ENCODE assay signal across 10 cellular contexts in genomic region chr21:42527489-42528158, GRCh38. TPM values are rescaled to one million over a fixed set of nuclear protein-coding genes. Genes with fewer than 3 reads are reported as not detected.
A peak's percentile ranks its signal among the peaks of the same experiment; 100 is the strongest.
DNase-seq lines count a peak whose midpoint lies in the region; ATAC-seq and TF ChIP-seq lines count a peak whose summit lies in the region.
"Had no signal": no experiment of that assay in that cellular context is flagged by ENCODE, and none has a peak within 500 bp of the region (broad histone marks: within the 10 kb centered on the region; RNA-seq: fewer than 3 reads in every experiment).

No MANE protein-coding gene starts in this region.

- ATAC-seq in HG03378 (IDR thresholded peaks at IDR 0.05; ENCODE audit: unreplicated experiment) (peak; percentile 31), GM18520 (IDR thresholded peaks at IDR 0.05; ENCODE audit: unreplicated experiment) (no peak)

- TF ChIP-seq POLR2A in uterus (IDR thresholded peaks at IDR 0.05) = no peak

- 88% methylated on average over 13 of the region's 13 CpGs for WGBS in mesenchymal stem cell

- no peak overlapping the region for H3K4ac ChIP-seq in mesenchymal stem cell (ENCODE audit: low read depth in 1 of 2, low read length in 2 of 2)

- no peak overlapping the region for H2BK5ac ChIP-seq in mesenchymal stem cell (ENCODE audit: low read depth, low read length, poor library complexity, severe bottlenecking)

- no peak overlapping the region for H3K23ac ChIP-seq in mesenchymal stem cell (ENCODE audit: low read length in 2 of 2)

- H3K27me3 Mint-ChIP-seq in mesothelial cell of epicardium (ENCODE audit: low read depth) = no peaks in the 10 kb centered on the region

- no peaks in the 10 kb centered on the region for H3K9me3 Mint-ChIP-seq in mesothelial cell of epicardium

- no peak overlapping the region for H3K14ac ChIP-seq in mesenchymal stem cell (ENCODE audit: low read length in 2 of 2)

- H2BK15ac ChIP-seq in mesenchymal stem cell (ENCODE audit: low read depth, poor library complexity, severe bottlenecking) = no peak overlapping the region

- peak overlapping the region; percentile 81 for H2AK5ac ChIP-seq in mesenchymal stem cell (ENCODE audit: low read length, severe bottlenecking)

- peak; percentile 53 for DNase-seq in activated T-cell treated with anti-CD3 and anti-CD28 coated beads, Interleukin-2, amount 50 U/mL, for 1 hour
- DNase-seq in mesenchymal stem cell (peak; percentile 12), uterus (no peak), mesothelial cell of epicardium (ENCODE audit: low spot score in 2 of 2, unreplicated experiment in 2 of 2) (no peak)
- DNase-seq in activated CD4-positive, CD25-positive, alpha-beta regulatory T cell (lab: John Stamatoyannopoulos, UW) = no peak

- peak overlapping the region; percentile 40; the same call in 1 of the 2 replicates for H3K4me3 ChIP-seq in GM08714 (ENCODE audit: low read length)
- no peak overlapping the region for H3K4me3 ChIP-seq in mesenchymal stem cell (ENCODE audit: insufficient read depth in 1 of 2, low read depth in 1 of 2, low read length in 2 of 2)
- no peak overlapping the region for H3K4me3 ChIP-seq in uterus
- H3K4me3 ChIP-seq: cardiac muscle cell had no signal

- no peak overlapping the region for H3K18ac ChIP-seq in mesenchymal stem cell (ENCODE audit: low read depth in 1 of 2, low read length in 2 of 2)

- no peak overlapping the region for H3K4me3 Mint-ChIP-seq in mesothelial cell of epicardium

- peaks cover 26% of the 10 kb centered on the region for H3K79me1 ChIP-seq in mesenchymal stem cell (replicated peaks; ENCODE audit: low read length, poor library complexity, severe bottlenecking)

- TF ChIP-seq CTCF in uterus (IDR thresholded peaks at IDR 0.05) = no peak
- TF ChIP-seq CTCF in mesothelial cell of epicardium (IDR thresholded peaks at IDR 0.05; ENCODE audit: unreplicated experiment) = no peak

- H3K4me1 ChIP-seq in mesenchymal stem cell (ENCODE audit: control insufficient read depth, insufficient read depth, low read depth, low read length) = peaks cover 29% of the 10 kb centered on the region
- peaks cover 0 to 6% of the 10 kb centered on the region in 2 donors for H3K4me1 ChIP-seq in uterus

- H4K91ac ChIP-seq in mesenchymal stem cell (ENCODE audit: low read length) = no peak overlapping the region

- no peak overlapping the region for H2AFZ ChIP-seq in mesenchymal stem cell (ENCODE audit: low read depth, low read length)

- H2BK12ac ChIP-seq in mesenchymal stem cell (ENCODE audit: low read length in 2 of 2) = no peak overlapping the region

- H3K4me2 ChIP-seq in mesenchymal stem cell (ENCODE audit: low read length, poor library complexity, severe bottlenecking) = no peak overlapping the region

- H3K4me1 Mint-ChIP-seq in mesothelial cell of epicardium = peaks cover 26% of the 10 kb centered on the region

- peaks cover 0 to 45% of the 10 kb centered on the region in 2 experiments for H3K36me3 ChIP-seq in mesenchymal stem cell (ENCODE audit: control insufficient read depth in 1 of 2, insufficient read depth in 2 of 2, low read depth in 1 of 2, low read length in 2 of 2)
- no peaks in the 10 kb centered on the region for H3K36me3 ChIP-seq in uterus
- H3K36me3 ChIP-seq: cardiac muscle cell had no signal

- H3K27ac ChIP-seq in mesenchymal stem cell (ENCODE audit: low read length, poor library complexity, severe bottlenecking) (no peak overlapping the region), uterus (peak overlapping the region; percentile 35 to 67)
- H3K27ac ChIP-seq: cardiac muscle cell had no signal

- no peaks in the 10 kb centered on the region for H3K9me3 ChIP-seq in mesenchymal stem cell (ENCODE audit: control insufficient read depth, low read length)
- H3K9me3 ChIP-seq in uterus = no peaks in the 10 kb centered on the region

- H3K27ac Mint-ChIP-seq in mesothelial cell of epicardium = no peak overlapping the region

- intact Hi-C loops in uterus (cut with DNase I; ENCODE audit: low total_unique reads) = no loop called here

- H3K36me3 Mint-ChIP-seq in mesothelial cell of epicardium = no peaks in the 10 kb centered on the region

- H3K27me3 ChIP-seq in mesenchymal stem cell (ENCODE audit: control insufficient read depth in 1 of 2, insufficient read depth in 1 of 2, low read length in 2 of 2) (no peaks in the 10 kb centered on the region), uterus (no peaks in the 10 kb centered on the region)
- H3K27me3 ChIP-seq: cardiac muscle cell had no signal

- no peak overlapping the region for H2BK120ac ChIP-seq in mesenchymal stem cell (ENCODE audit: low read depth, low read length)

- peak overlapping the region; percentile 38 for H3K9ac ChIP-seq in mesenchymal stem cell (ENCODE audit: low read length)

- H4K8ac ChIP-seq in mesenchymal stem cell (ENCODE audit: low read length) = no peak overlapping the region

RNA-seq across cellular contexts. Expression of gene SLC37A1, which starts 14.0 kb away (rescaled TPM):
- 3.0 TPM for polyA plus RNA-seq in mesenchymal stem cell (2013, experiment 1 of 2)
- polyA plus RNA-seq in mesenchymal stem cell (2013, experiment 2 of 2) = 3.2 TPM
- total RNA-seq in uterus (1 to 10 TPM; 2.3 to 8.8 (median 6.3) TPM), mesothelial cell of epicardium (13.0 to 15.9 TPM (median 14.8 TPM) in 3 replicates)

RNA-seq across cellular contexts. Expression of gene RSPH1, which starts 31.6 kb away (rescaled TPM):
- polyA plus RNA-seq in mesenchymal stem cell (2013, experiment 1 of 2) = 0.10 TPM
- 0.10 TPM for polyA plus RNA-seq in mesenchymal stem cell (2013, experiment 2 of 2)
- total RNA-seq in uterus (1 to 10 TPM in 2 of 4 donors, not detected in 2; 1.7 to 3.4 TPM), mesothelial cell of epicardium (0.23 to 0.42 TPM (median 0.40 TPM) in 3 replicates)
- total RNA-seq: H1 had no signal

Comparison
In these comparisons a context has a peak if more than half of its experiments do, and no peak if none do; other contexts are left out.
1. DNase-seq: peak in activated T-cell treated with anti-CD3 and anti-CD28 coated beads, Interleukin-2, amount 50 U/mL, for 1 hour (single experiment) and mesenchymal stem cell (single experiment); none in uterus (0 of 2), mesothelial cell of epicardium (0 of 2) and activated CD4-positive, CD25-positive, alpha-beta regulatory T cell (0 of 4).